Comparison of ENCODE assay signal across 8 cellular contexts in genomic region chr1:52032785-52033131, GRCh38. TPM values are rescaled to one million over a fixed set of nuclear protein-coding genes. Genes with fewer than 3 reads are reported as not detected.
DNase-seq lines count a peak whose midpoint lies in the region; ATAC-seq and TF ChIP-seq lines count a peak whose summit lies in the region.

No MANE protein-coding gene starts in this region.

- 3 to 11% (median 8%) methylated on average over 13 to 24 of the region's 24 CpGs for WGBS in spleen, 5 donors

- H3K9ac ChIP-seq in OCI-LY1 (ENCODE audit: low read length): peak overlapping the region; percentile 85

- TF ChIP-seq CTCF in OCI-LY1 (IDR thresholded peaks at IDR 0.05; ENCODE audit: low read length): no peak
- TF ChIP-seq CTCF in MCF 10A (IDR thresholded peaks at IDR 0.05; ENCODE audit: unreplicated experiment): no peak
- no peak for TF ChIP-seq CTCF in spleen (IDR thresholded peaks at IDR 0.05 in 8 of 11, conservative IDR thresholded peaks at IDR 0.05 in 3 of 11)

- no peak overlapping the region for H2AFZ ChIP-seq in OCI-LY1 (ENCODE audit: low read length)

- intact Hi-C loops in MCF 10A (cut with micrococcal nuclease) (no loop called here), spleen (cut with DNase I; ENCODE audit: low total_unique reads) (no loop called here)

- H3K4me1 ChIP-seq in HAP-1 (peaks cover 23% of the 10 kb centered on the region), OCI-LY1 (ENCODE audit: insufficient read depth, low read length, severe bottlenecking) (peaks cover 34% of the 10 kb centered on the region), spleen (peaks cover 20 to 53% (median 35%) of the 10 kb centered on the region in 6 donors)

- peaks cover 19% of the 10 kb centered on the region for H3K4me1 Mint-ChIP-seq in MCF 10A (ENCODE audit: insufficient read depth, unreplicated experiment)

- DNase-seq in NCI-H1417 (lab: John Stamatoyannopoulos, UW): peak; percentile 38 to 65 (median 64)
- DNase-seq in NCI-H1417 treated with DMSO at 0.1 percent for 48 hours (lab: John Stamatoyannopoulos, UW): no peak
- DNase-seq in HAP-1 (ENCODE audit: low spot score in 2 of 2): peak; percentile 16 to 59
- DNase-seq in MCF 10A (ENCODE audit: unreplicated experiment): peak; percentile 46
- DNase-seq in inferior parietal cortex (ENCODE audit: extremely low spot score): peak; percentile 10
- DNase-seq in spleen: peak; percentile 84

- H3K79me2 ChIP-seq in OCI-LY1 (ENCODE audit: insufficient read depth, low read length): peaks cover 15% of the 10 kb centered on the region

- peaks cover 12% of the 10 kb centered on the region for H3K36me3 Mint-ChIP-seq in MCF 10A (ENCODE audit: insufficient read depth, unreplicated experiment)

- H3K27ac ChIP-seq in OCI-LY1 (ENCODE audit: low read depth, low read length, poor library complexity, severe bottlenecking) (no peak overlapping the region), spleen (peak overlapping the region; percentile 73 to 97 (median 89))

- ATAC-seq in GM18870 (IDR thresholded peaks at IDR 0.05; ENCODE audit: unreplicated experiment): no peak

- POLR2A ChIA-PET in MCF 10A (lab: Yijun Ruan, JAX): interaction anchor here (0.6 to 3.9 kb wide), 14 partner anchors 11 to 336 kb away, joined by 3 to 73 read pairs (median 6); partner anchors contain the start of genes BTF3L4 and TXNDC12

- no peaks in the 10 kb centered on the region for H3K9me3 Mint-ChIP-seq in MCF 10A (ENCODE audit: unreplicated experiment)

- H3K4me3 ChIP-seq in HAP-1: peak overlapping the region; percentile 95
- H3K4me3 ChIP-seq in OCI-LY1 (ENCODE audit: low read depth, low read length, poor library complexity, severe bottlenecking): peak overlapping the region; percentile 88
- peak overlapping the region; percentile 74 to 98 (median 80) for H3K4me3 ChIP-seq in spleen

- H3K4me2 ChIP-seq in OCI-LY1 (ENCODE audit: low read length): peak overlapping the region; percentile 92

- H3K9me3 ChIP-seq in HAP-1 (no peaks in the 10 kb centered on the region), OCI-LY1 (ENCODE audit: low read length) (no peaks in the 10 kb centered on the region), spleen (no peaks in the 10 kb centered on the region)

- no peaks in the 10 kb centered on the region for H3F3A ChIP-seq in OCI-LY1 (ENCODE audit: insufficient read depth, low read length)

- H4K20me1 ChIP-seq in OCI-LY1 (ENCODE audit: insufficient read depth, low read length): no peaks in the 10 kb centered on the region

- BruUV-seq in MCF 10A (replicated peaks; lab: Mats Ljungman, UMichigan): no TSS peak

- H3K36me3 ChIP-seq in HAP-1 (replicated peaks) (peaks cover 11% of the 10 kb centered on the region), OCI-LY1 (ENCODE audit: insufficient read depth, low read length) (peaks cover 24% of the 10 kb centered on the region; the same call in 1 of the 2 replicates), spleen (peaks cover 0 to 36% (median 10%) of the 10 kb centered on the region in 6 donors)

- CTCF ChIA-PET in MCF 10A (lab: Yijun Ruan, JAX): interaction anchor here (0.5 to 0.6 kb wide), 2 partner anchors 22 to 1021 kb away, joined by 3 read pairs; no protein-coding TSS in a partner anchor

- TF ChIP-seq POLR2A in spleen (IDR thresholded peaks at IDR 0.05): no peak

- peak overlapping the region; percentile 89 for H3K4me3 Mint-ChIP-seq in MCF 10A (ENCODE audit: unreplicated experiment)

- H3K27me3 ChIP-seq in HAP-1 (ENCODE audit: low read depth) (no peaks in the 10 kb centered on the region), OCI-LY1 (ENCODE audit: insufficient read depth, low read length) (no peaks in the 10 kb centered on the region), spleen (replicated peaks in 1 of 7) (no peaks in the 10 kb centered on the region)

- H3K27me3 Mint-ChIP-seq in MCF 10A (ENCODE audit: insufficient read depth, unreplicated experiment): no peaks in the 10 kb centered on the region

- H3K27ac Mint-ChIP-seq in MCF 10A (ENCODE audit: low read depth, unreplicated experiment): peak overlapping the region; percentile 91

- no peaks in the 10 kb centered on the region for H3K9me2 ChIP-seq in OCI-LY1 (ENCODE audit: low read depth, low read length)

- in situ Hi-C loops in HAP-1 (cut with MboI; ENCODE audit: low sequenced_read_pairs): no loop called here

RNA-seq across cellular contexts. Expression of gene KTI12, which starts 0.9 kb away (rescaled TPM):
- total RNA-seq in MCF 10A (2022) (6.5 and 7.0 TPM in 2 replicates), spleen (10 to 100 TPM in 3 of 7 donors, 1 to 10 TPM in 4; 7.4 to 15.7 (median 9.5) TPM)
- polyA plus RNA-seq in spleen: 10 to 100 TPM in 2 of 3 donors, 1 to 10 TPM in 1; 9.4 to 14.5 (median 12.0) TPM

RNA-seq across cellular contexts. Expression of gene TXNDC12, which starts 22.2 kb away (rescaled TPM):
- total RNA-seq in MCF 10A (2022): 102 and 122 TPM in 2 replicates
- total RNA-seq in spleen: 10 to 100 TPM; 40.1 to 49.5 (median 44.2) TPM
- polyA plus RNA-seq in spleen: 10 to 100 TPM; 10.3 to 18.1 (median 17.7) TPM

RNA-seq across cellular contexts. Expression of gene BTF3L4, which starts 23.3 kb away (rescaled TPM):
- total RNA-seq in MCF 10A (2022) (76.0 and 77.0 TPM in 2 replicates), spleen (10 to 100 TPM; 30.0 to 48.6 (median 37.0) TPM)
- polyA plus RNA-seq in spleen: 10 to 100 TPM; 29.5 to 40.2 (median 37.2) TPM

RNA-seq across cellular contexts. Expression of gene RAB3B, which starts 42.3 kb away (rescaled TPM):
- 0.02 and 0.05 TPM in 2 replicates for total RNA-seq in MCF 10A (2022)
- total RNA-seq in spleen: under 1 TPM; 0.11 to 0.32 (median 0.13) TPM
- under 1 TPM in 1 of 3 donors, not detected in 2; 0.02 TPM for polyA plus RNA-seq in spleen
